16 cellular contexts compared by ENCODE assay signal in the genomic region with DNA sequence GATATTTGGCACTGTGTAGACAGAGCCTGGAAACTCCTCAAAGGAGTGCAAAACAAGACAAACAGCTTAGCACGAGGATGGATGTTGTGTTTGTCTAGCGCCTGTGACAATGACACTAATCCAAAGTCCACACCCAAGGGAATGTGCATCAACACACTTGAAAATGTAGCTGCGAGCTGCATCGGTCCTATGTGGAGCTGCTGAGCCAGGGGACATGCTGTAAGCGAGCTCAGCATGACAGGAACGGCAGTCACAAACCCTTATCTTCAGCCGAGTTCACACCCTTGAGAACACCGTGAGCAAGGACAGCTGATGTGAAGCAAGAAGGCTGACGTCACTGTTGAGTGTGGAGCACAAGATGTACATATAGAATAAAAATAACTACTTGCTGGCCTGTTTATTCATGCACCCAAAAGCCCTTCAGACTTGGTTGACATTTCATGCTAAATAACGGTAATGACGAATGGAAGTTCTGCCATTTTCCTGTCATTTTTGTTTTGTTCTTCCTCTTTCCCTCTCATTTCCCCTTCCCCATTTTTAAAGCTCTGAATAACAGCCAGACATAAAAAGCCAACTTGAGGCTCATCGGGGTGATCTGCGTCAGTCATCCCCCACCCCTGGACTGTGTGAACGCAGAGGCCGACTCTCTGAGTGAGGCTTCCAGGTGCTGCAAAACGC.
A peak's percentile ranks its signal among the peaks of the same experiment; 100 is the strongest.
DNase-seq lines count a peak whose midpoint lies in the region; ATAC-seq and TF ChIP-seq lines count a peak whose summit lies in the region.
"Had no signal": no experiment of that assay in that cellular context is flagged by ENCODE, and none has a peak within 500 bp of the region (broad histone marks: within the 10 kb centered on the region; RNA-seq: fewer than 3 reads in every experiment).

No MANE protein-coding gene starts in this region.

- peaks cover 15% of the 10 kb centered on the region for H3K4me1 Mint-ChIP-seq in GM23338
- H3K4me1 Mint-ChIP-seq: activated B cell treated with CpG ODN at 0.5 μM for 24 hours; activated naive CD8-positive, alpha-beta T cell treated with anti-CD3 and anti-CD28 coated beads for 36 hours had no signal

- H3K9me2 ChIP-seq in GM23338 (ENCODE audit: insufficient read depth): peaks cover 8% of the 10 kb centered on the region
- H3K9me2 ChIP-seq in PC-3 (replicated peaks; ENCODE audit: low read length): no peaks in the 10 kb centered on the region

- peaks cover 8% of the 10 kb centered on the region; the same call in 2 of the 3 replicates for H3K36me3 Mint-ChIP-seq in GM23338 (ENCODE audit: low read depth)
- H3K36me3 Mint-ChIP-seq: activated naive CD8-positive, alpha-beta T cell treated with anti-CD3 and anti-CD28 coated beads for 36 hours had no signal

- BruUV-seq in PC-3 (replicated peaks; lab: Mats Ljungman, UMichigan): no TSS peak
- BruUV-seq in A673 (replicated peaks; lab: Mats Ljungman, UMichigan): no TSS peak

- no peaks in the 10 kb centered on the region for H3F3A ChIP-seq in GM23338 (replicated peaks; ENCODE audit: low read depth)
- no peaks in the 10 kb centered on the region for H3F3A ChIP-seq in PC-3 (ENCODE audit: low read length, unreplicated experiment)

- H2AFZ ChIP-seq in GM23338 (peak overlapping the region; percentile 38; the same call in 1 of the 2 replicates), PC-3 (ENCODE audit: low read length) (no peak overlapping the region)

- peaks cover 6% of the 10 kb centered on the region; the same call in 2 of the 3 replicates for H3K9me3 Mint-ChIP-seq in GM23338
- H3K9me3 Mint-ChIP-seq: activated B cell treated with CpG ODN at 0.5 μM for 24 hours; effector memory CD8-positive, alpha-beta T cell had no signal

- no peaks in the 10 kb centered on the region for H3K27me3 ChIP-seq in GM23338 (ENCODE audit: insufficient read depth)
- no peaks in the 10 kb centered on the region for H3K27me3 ChIP-seq in body of pancreas
- no peaks in the 10 kb centered on the region for H3K27me3 ChIP-seq in psoas muscle (ENCODE audit: insufficient read depth in 3 of 3, low read length in 2 of 3)
- no peaks in the 10 kb centered on the region for H3K27me3 ChIP-seq in PC-3 (ENCODE audit: low read length)
- no peaks in the 10 kb centered on the region for H3K27me3 ChIP-seq in A673 (replicated peaks; ENCODE audit: insufficient read depth, low read depth, low read length, poor library complexity)
- H3K27me3 ChIP-seq: uterus had no signal

- POLR2A ChIA-PET in PC-3 (lab: Charles Lee; ENCODE audit: unreplicated experiment) (no interaction called here), A673 (lab: Charles Lee; ENCODE audit: low non-redundant PET) (no interaction called here)

- no peaks in the 10 kb centered on the region for H4K20me1 ChIP-seq in GM23338 (replicated peaks; ENCODE audit: insufficient read depth)
- no peaks in the 10 kb centered on the region for H4K20me1 ChIP-seq in PC-3 (ENCODE audit: low read length)

- H3K79me2 ChIP-seq in GM23338 (replicated peaks; ENCODE audit: insufficient read depth) (no peaks in the 10 kb centered on the region), PC-3 (ENCODE audit: low read length) (no peaks in the 10 kb centered on the region)

- TF ChIP-seq POLR2A in body of pancreas (IDR thresholded peaks at IDR 0.05): no peak

- intact Hi-C loops in body of pancreas (cut with DNase I) (no loop called here), Right ventricle myocardium superior (cut with DNase I) (loop anchor here (2.0 kb wide), 1 partner anchor 136 kb away; no protein-coding TSS in a partner anchor), psoas muscle (cut with DNase I) (loop anchor here in 1 of 2 donors (2.0 to 5.0 kb wide), 2 partner anchors 136 to 682 kb away; no protein-coding TSS in a partner anchor), PC-3 (cut with micrococcal nuclease) (no loop called here), A673 (cut with micrococcal nuclease; ENCODE audit: unreplicated experiment) (loop anchor here (5.0 kb wide), 2 partner anchors 132 to 682 kb away; no protein-coding TSS in a partner anchor)

- peaks cover 5% of the 10 kb centered on the region for H3K27me3 Mint-ChIP-seq in GM23338 (ENCODE audit: insufficient read depth, low read depth, poor library complexity)

- H3K36me3 ChIP-seq in GM23338 (ENCODE audit: insufficient read depth) (no peaks in the 10 kb centered on the region), body of pancreas (replicated peaks in 1 of 2; ENCODE audit: insufficient read depth in 1 of 2, low read depth in 2 of 2) (no peaks in the 10 kb centered on the region), psoas muscle (ENCODE audit: insufficient read depth in 1 of 2, low read depth in 1 of 2) (no peaks in the 10 kb centered on the region), PC-3 (ENCODE audit: low read depth, low read length) (no peaks in the 10 kb centered on the region), A673 (ENCODE audit: insufficient read depth, low read length, poor library complexity, severe bottlenecking) (no peaks in the 10 kb centered on the region)
- H3K36me3 ChIP-seq: uterus had no signal

- WGBS in body of pancreas, 2 donors: 53 to 56% methylated on average over 16 of the region's 16 CpGs
- 45% methylated on average over 16 of the region's 16 CpGs for WGBS in psoas muscle, 3 donors

- H3K4me3 ChIP-seq in GM23338 (no peak overlapping the region), body of pancreas (no peak overlapping the region), psoas muscle (peak overlapping the region; percentile 19), PC-3 (ENCODE audit: low read length) (no peak overlapping the region), A673 (ENCODE audit: low read depth, low read length, poor library complexity, severe bottlenecking) (no peak overlapping the region)
- H3K4me3 ChIP-seq: uterus had no signal

- H3K27ac ChIP-seq in GM23338 (ENCODE audit: low read depth) (no peak overlapping the region), body of pancreas (no peak overlapping the region), psoas muscle (peak overlapping the region; percentile 77), PC-3 (ENCODE audit: low read length) (no peak overlapping the region), A673 (ENCODE audit: low read depth, low read length, poor library complexity, severe bottlenecking) (no peak overlapping the region)
- H3K27ac ChIP-seq: uterus had no signal

- DNase-seq in GM23338 (ENCODE audit: low spot score) (no peak), body of pancreas (peak; percentile 40 to 79 (median 62)), Right ventricle myocardium superior (peak; percentile 74), psoas muscle (peak; percentile 52 to 85), PC-3 (no peak), A673 (ENCODE audit: low spot score) (no peak), midbrain (lab: John Stamatoyannopoulos, UW) (no peak)
- DNase-seq in stimulated activated CD8-positive, alpha-beta memory T cell treated with anti-CD3 and anti-CD28 coated beads, Interleukin-4, amount 100 ng/mL, for 48 hours: no peak
- DNase-seq: activated B cell treated with CpG ODN at 0.5 μM for 24 hours; activated CD8-positive, alpha-beta memory T cell treated with anti-CD3 and anti-CD28 coated beads, Interleukin-2, amount 50 U/mL, for 48 hours; activated naive CD8-positive, alpha-beta T cell treated with anti-CD3 and anti-CD28 coated beads for 36 hours; DMS79; effector memory CD8-positive, alpha-beta T cell; occipital lobe; stimulated activated CD4-positive, alpha-beta T cell treated with anti-CD3 and anti-CD28 coated beads, Interleukin-15, amount 100 ng/mL, for 24 hours; uterus had no signal

- ATAC-seq in GM23338 (no peak), body of pancreas (peak; percentile 83), Right ventricle myocardium superior (ENCODE audit: poor library complexity) (peak; percentile 97), psoas muscle (peak; percentile 89 to 97 (median 96)), PC-3 (no peak)
- ATAC-seq: effector memory CD8-positive, alpha-beta T cell had no signal

- H3K9ac ChIP-seq in PC-3 (ENCODE audit: low read length): no peak overlapping the region

- H3K4me2 ChIP-seq in GM23338: no peak overlapping the region
- no peak overlapping the region for H3K4me2 ChIP-seq in PC-3 (ENCODE audit: low read length)

- H3K4me3 Mint-ChIP-seq in GM23338: no peak overlapping the region
- H3K4me3 Mint-ChIP-seq: activated B cell treated with CpG ODN at 0.5 μM for 24 hours; activated naive CD8-positive, alpha-beta T cell treated with anti-CD3 and anti-CD28 coated beads for 36 hours; effector memory CD8-positive, alpha-beta T cell had no signal

- CTCF ChIA-PET in PC-3 (lab: Charles Lee): no interaction called here
- CTCF ChIA-PET in A673 (lab: Charles Lee): no interaction called here

- H3K9me3 ChIP-seq in body of pancreas (no peaks in the 10 kb centered on the region), psoas muscle (no peaks in the 10 kb centered on the region), PC-3 (ENCODE audit: low read length) (no peaks in the 10 kb centered on the region), A673 (ENCODE audit: low read depth, low read length, poor library complexity, severe bottlenecking) (no peaks in the 10 kb centered on the region)
- H3K9me3 ChIP-seq: uterus had no signal

- TF ChIP-seq CTCF in GM23338 (conservative IDR thresholded peaks at IDR 0.05; ENCODE audit: low read depth in 2 of 2) (no peak), body of pancreas (IDR thresholded peaks at IDR 0.05) (no peak), psoas muscle (IDR thresholded peaks at IDR 0.05) (no peak), PC-3 (conservative IDR thresholded peaks at IDR 0.05; ENCODE audit: low read depth, low read length) (no peak), A673 (conservative IDR thresholded peaks at IDR 0.05; ENCODE audit: low read depth, low read length) (no peak)

- peaks cover 12% of the 10 kb centered on the region for H3K4me1 ChIP-seq in GM23338 (ENCODE audit: insufficient read depth)
- peaks cover 11% of the 10 kb centered on the region for H3K4me1 ChIP-seq in body of pancreas
- H3K4me1 ChIP-seq in psoas muscle: peaks cover 30% of the 10 kb centered on the region
- H3K4me1 ChIP-seq in PC-3 (ENCODE audit: insufficient read depth, low read length): no peaks in the 10 kb centered on the region
- H3K4me1 ChIP-seq in A673 (ENCODE audit: insufficient read depth, low read length, poor library complexity, severe bottlenecking): peaks cover 17% of the 10 kb centered on the region
- H3K4me1 ChIP-seq: uterus had no signal

- H3K27ac Mint-ChIP-seq in GM23338: no peak overlapping the region
- H3K27ac Mint-ChIP-seq: activated B cell treated with CpG ODN at 0.5 μM for 24 hours; activated naive CD8-positive, alpha-beta T cell treated with anti-CD3 and anti-CD28 coated beads for 36 hours; effector memory CD8-positive, alpha-beta T cell had no signal

TF ChIP-seq in GM23338, 12 proteins besides CTCF, POLR2A, EP300 and RAD21 (continues in another document):
- TF ChIP-seq ZNF114 (CRISPR knock-in tag; IDR thresholded peaks at IDR 0.05): no peak
- no peak for TF ChIP-seq POLR2AphosphoS5 (IDR thresholded peaks at IDR 0.05; ENCODE audit: low read depth)
- TF ChIP-seq STAT1 (IDR thresholded peaks at IDR 0.05; ENCODE audit: unreplicated experiment): no peak
- no peak for TF ChIP-seq EZH2 (IDR thresholded peaks at IDR 0.05; ENCODE audit: low read depth, unreplicated experiment)

Comparison
In these comparisons a context has a peak if more than half of its experiments do, and no peak if none do; other contexts are left out.
1. ATAC-seq: peak in body of pancreas (single experiment), Right ventricle myocardium superior (single experiment) and psoas muscle (4 of 4); none in GM23338 (single experiment) and PC-3 (single experiment).
2. DNase-seq: peak in body of pancreas (4 of 4), Right ventricle myocardium superior (single experiment) and psoas muscle (2 of 2); none in GM23338 (single experiment), stimulated activated CD8-positive, alpha-beta memory T cell treated with anti-CD3 and anti-CD28 coated beads, Interleukin-4, amount 100 ng/mL, for 48 hours (single experiment), PC-3 (single experiment), A673 (single experiment) and midbrain (single experiment).
3. intact Hi-C loops: an anchor here in Right ventricle myocardium superior (2.0 kb wide) and A673 (5.0 kb wide); none called in body of pancreas and PC-3.